In the genomic region with DNA sequence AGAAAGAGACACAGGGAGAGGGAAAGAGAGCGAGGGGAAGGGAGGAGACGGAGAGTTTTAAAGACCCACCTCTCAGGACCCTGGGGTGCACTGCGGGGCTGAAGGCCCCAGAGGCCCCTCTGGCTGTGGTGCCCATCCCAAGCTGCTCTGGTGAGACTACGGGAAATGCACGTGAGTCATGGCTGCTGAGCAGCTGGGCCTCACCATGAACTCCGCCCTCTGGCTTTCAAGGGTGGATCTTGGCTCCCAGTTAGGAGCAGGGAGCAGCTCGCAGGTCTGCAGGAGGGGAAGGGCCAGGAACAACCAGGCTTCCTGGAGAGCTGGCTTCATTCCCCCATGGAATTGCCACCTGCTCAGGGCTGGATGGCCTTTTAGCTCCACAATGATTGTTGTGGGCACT, we compare ENCODE assay signal across 11 cellular contexts. TPM values are rescaled to one million over a fixed set of nuclear protein-coding genes. Genes with fewer than 3 reads are reported as not detected.
DNase-seq lines count a peak whose midpoint lies in the region; ATAC-seq and TF ChIP-seq lines count a peak whose summit lies in the region.
"Had no signal": no experiment of that assay in that cellular context is flagged by ENCODE, and none has a peak within 500 bp of the region (broad histone marks: within the 10 kb centered on the region; RNA-seq: fewer than 3 reads in every experiment).

No MANE protein-coding gene starts in this region.

- WGBS in hepatocyte (ENCODE audit: low lambda C conversion rate, missing lambda C conversion rate) = 32% methylated on average over 7 of the region's 7 CpGs

- H3K27ac ChIP-seq in Panc1 (ENCODE audit: low read length) = no peak overlapping the region
- H3K27ac ChIP-seq in hepatocyte = no peak overlapping the region
- H3K27ac ChIP-seq: PC-9 had no signal

- intact Hi-C loops in Panc1 (cut with micrococcal nuclease; ENCODE audit: unreplicated experiment) = no loop called here

- ATAC-seq in Panc1 = peak; percentile 78
- no peak for ATAC-seq in HG02938 (IDR thresholded peaks at IDR 0.05; ENCODE audit: unreplicated experiment)
- ATAC-seq: activated T-cell treated with anti-CD3 and anti-CD28 coated beads, Interleukin-2, amount 50 U/mL, for 72 hours had no signal

- no peaks in the 10 kb centered on the region for H4K20me1 ChIP-seq in hepatocyte (ENCODE audit: insufficient read depth, poor library complexity, severe bottlenecking)

- no peak overlapping the region for H3K4me3 ChIP-seq in Panc1 (ENCODE audit: low read depth in 2 of 2, low read length in 2 of 2)
- H3K4me3 ChIP-seq in hepatocyte = no peak overlapping the region
- H3K4me3 ChIP-seq: PC-9 had no signal

- POLR2A ChIA-PET in Panc1 (lab: Charles Lee) = no interaction called here

- BruUV-seq in Panc1 (replicated peaks; lab: Mats Ljungman, UMichigan) = no TSS peak

- H3K9me3 ChIP-seq in Panc1 (ENCODE audit: control insufficient read depth, insufficient read depth, low read depth, low read length) (no peaks in the 10 kb centered on the region), hepatocyte (ENCODE audit: low read depth) (no peaks in the 10 kb centered on the region)

- in situ Hi-C loops in Caki2 (cut with HindIII; ENCODE audit: low pct_unique_long_range_greater_than_20kb, low sequenced_read_pairs) = no loop called here
- in situ Hi-C loops in Panc1 (cut with HindIII; ENCODE audit: low pct_unique_long_range_greater_than_20kb, low sequenced_read_pairs) = no loop called here

- peak; percentile 19 for DNase-seq in Caki2 (ENCODE audit: low read depth)
- DNase-seq in HT-29 (ENCODE audit: low spot score) = peak; percentile 81
- DNase-seq in Panc1 (ENCODE audit: low read depth, low spot score) = no peak
- peak; percentile 67 for DNase-seq in hepatocyte (ENCODE audit: low spot score)
- no peak for DNase-seq in COLO829 (ENCODE audit: low spot score)
- DNase-seq in germinal center (ENCODE audit: low spot score) = no peak
- DNase-seq in GF-D8 (lab: John Stamatoyannopoulos, UW) = no peak
- DNase-seq: activated T-cell treated with anti-CD3 and anti-CD28 coated beads, Interleukin-2, amount 50 U/mL, for 72 hours had no signal

- peaks cover 3% of the 10 kb centered on the region for H3K27me3 ChIP-seq in Panc1 (ENCODE audit: control insufficient read depth, insufficient read depth, low read length)
- H3K27me3 ChIP-seq in hepatocyte = peaks cover 9% of the 10 kb centered on the region

- H3K36me3 ChIP-seq in Panc1 (ENCODE audit: control insufficient read depth, insufficient read depth, low read length) (no peaks in the 10 kb centered on the region), hepatocyte (replicated peaks; ENCODE audit: insufficient read depth, low read depth) (no peaks in the 10 kb centered on the region)

- H3K4me1 ChIP-seq in Panc1 (ENCODE audit: control insufficient read depth, insufficient read depth, low read length) = peaks cover 6% of the 10 kb centered on the region; the same call in 1 of the 2 replicates
- no peaks in the 10 kb centered on the region for H3K4me1 ChIP-seq in hepatocyte (ENCODE audit: insufficient read depth)

- no peak for TF ChIP-seq CTCF in Panc1 (IDR thresholded peaks at IDR 0.05)
- no peak for TF ChIP-seq CTCF in hepatocyte (IDR thresholded peaks at IDR 0.05; ENCODE audit: poor library complexity)

- H3K4me2 ChIP-seq in hepatocyte = no peak overlapping the region
- H3K4me2 ChIP-seq: PC-9 had no signal

- no peaks in the 10 kb centered on the region for H3K9me2 ChIP-seq in hepatocyte (replicated peaks; ENCODE audit: insufficient read depth)

- CTCF ChIA-PET in Panc1 (lab: Charles Lee) = interaction anchor here (0.6 to 0.7 kb wide), 2 partner anchors 57 to 89 kb away, joined by 3 read pairs; no protein-coding TSS in a partner anchor

- H2AFZ ChIP-seq in hepatocyte = no peak overlapping the region
- H2AFZ ChIP-seq: PC-9 had no signal

- H3K79me2 ChIP-seq in hepatocyte = no peaks in the 10 kb centered on the region

RNA-seq across cellular contexts. Expression of gene SLC6A3, which starts 7.8 kb away (rescaled TPM):
- total RNA-seq in Caki2 (2014; rRNA removed; shearing (Covaris generic); ENCODE audit: low replicate concordance) = not detected in 2 replicates
- total RNA-seq in HT-29 (2014; rRNA removed; shearing (Covaris generic)) = not detected in 2 replicates
- total RNA-seq in Panc1 (2021; ENCODE audit: unreplicated experiment) = 0.05 TPM
- 0.06 TPM for polyA plus RNA-seq in Panc1 (2012; ENCODE audit: insufficient read length)
- total RNA-seq in hepatocyte = not detected in 2 replicates
- polyA plus RNA-seq in hepatocyte = 1.2 TPM in 1 of 2 replicates, not detected in the other
- total RNA-seq: activated T-cell treated with anti-CD3 and anti-CD28 coated beads, Interleukin-2, amount 50 U/mL, for 72 hours; fibroblast of lung; PC-9 had no signal
- polyA plus RNA-seq: fibroblast of lung had no signal

Comparison
In these comparisons a context has a peak if more than half of its experiments do, and no peak if none do; other contexts are left out.
1. DNase-seq: peak in Caki2 (single experiment), HT-29 (single experiment) and hepatocyte (single experiment); none in Panc1 (single experiment), COLO829 (single experiment), germinal center (single experiment) and GF-D8 (single experiment).